11 cellular contexts compared by ENCODE assay signal in genomic region chr21:42570841-42571387, GRCh38. TPM values are rescaled to one million over a fixed set of nuclear protein-coding genes. Genes with fewer than 3 reads are reported as not detected.
A peak's percentile ranks its signal among the peaks of the same experiment; 100 is the strongest.
DNase-seq lines count a peak whose midpoint lies in the region; TF ChIP-seq lines count a peak whose summit lies in the region.
"Had no signal": no experiment of that assay in that cellular context is flagged by ENCODE, and none has a peak within 500 bp of the region (broad histone marks: within the 10 kb centered on the region; RNA-seq: fewer than 3 reads in every experiment).

No MANE protein-coding gene starts in this region.

- intact Hi-C loops in dendritic cell treated with granulocyte-macrophage colony-stimulating factor and Interleukin-4, amounts not matched to agents 40 ng/mL and 50 ng/mL, for 4 days (cut with micrococcal nuclease): no loop called here
- intact Hi-C loops in A673 (cut with micrococcal nuclease; ENCODE audit: unreplicated experiment): loop anchor here (5.0 kb wide), 1 partner anchor 34 kb away; no protein-coding TSS in a partner anchor

- no peaks in the 10 kb centered on the region for H3K27me3 Mint-ChIP-seq in dendritic cell treated with granulocyte-macrophage colony-stimulating factor and Interleukin-4, amounts not matched to agents 40 ng/mL and 50 ng/mL, for 4 days

- peak overlapping the region; percentile 77 for H3K27ac Mint-ChIP-seq in dendritic cell treated with granulocyte-macrophage colony-stimulating factor and Interleukin-4, amounts not matched to agents 40 ng/mL and 50 ng/mL, for 4 days

- H3K27me3 ChIP-seq in osteoblast (ENCODE audit: insufficient read depth, low read length) (no peaks in the 10 kb centered on the region), A673 (replicated peaks; ENCODE audit: insufficient read depth, low read depth, low read length, poor library complexity) (no peaks in the 10 kb centered on the region)
- H3K27me3 ChIP-seq: brain microvascular endothelial cell had no signal

- DNase-seq in DMS153 treated with DMSO at 0.1 percent for 48 hours (lab: John Stamatoyannopoulos, UW; ENCODE audit: unreplicated experiment): peak; percentile 71
- peak; percentile 79 for DNase-seq in NCI-H1417 treated with DMSO at 0.1 percent for 48 hours (lab: John Stamatoyannopoulos, UW)
- peak; percentile 50 for DNase-seq in osteoblast (ENCODE audit: insufficient read length, low spot score, missing footprints)
- no peak for DNase-seq in OCI-M1 (lab: John Stamatoyannopoulos, UW)
- DNase-seq in A673 (ENCODE audit: low spot score): no peak
- no peak for DNase-seq in NCI-H1930 (lab: John Stamatoyannopoulos, UW)
- DNase-seq in NCI-H1436 (lab: John Stamatoyannopoulos, UW): no peak
- DNase-seq: brain microvascular endothelial cell, mesenchymal stem cell had no signal

- H3K36me3 ChIP-seq in osteoblast (ENCODE audit: insufficient read depth, low read length): no peaks in the 10 kb centered on the region
- no peaks in the 10 kb centered on the region for H3K36me3 ChIP-seq in A673 (ENCODE audit: insufficient read depth, low read length, poor library complexity, severe bottlenecking)
- H3K36me3 ChIP-seq: brain microvascular endothelial cell had no signal

- POLR2A ChIA-PET in A673 (lab: Charles Lee; ENCODE audit: low non-redundant PET): no interaction called here

- BruUV-seq in A673 (replicated peaks; lab: Mats Ljungman, UMichigan): no TSS peak

- H3K4me1 ChIP-seq in osteoblast (ENCODE audit: insufficient read depth, low read length) (no peaks in the 10 kb centered on the region), A673 (ENCODE audit: insufficient read depth, low read length, poor library complexity, severe bottlenecking) (no peaks in the 10 kb centered on the region)

- no peak overlapping the region for H2AFZ ChIP-seq in osteoblast (ENCODE audit: low read length)

- no peaks in the 10 kb centered on the region for H4K20me1 ChIP-seq in osteoblast (ENCODE audit: insufficient read depth, low read length)

- no peaks in the 10 kb centered on the region for H3K79me2 ChIP-seq in osteoblast (ENCODE audit: insufficient read depth, low read length)

- CTCF ChIA-PET in A673 (lab: Charles Lee): no interaction called here

- peaks cover 8% of the 10 kb centered on the region for H3K4me1 Mint-ChIP-seq in dendritic cell treated with granulocyte-macrophage colony-stimulating factor and Interleukin-4, amounts not matched to agents 40 ng/mL and 50 ng/mL, for 4 days (ENCODE audit: low read depth)

- peaks cover under 1% of the 10 kb centered on the region for H3K9me3 Mint-ChIP-seq in dendritic cell treated with granulocyte-macrophage colony-stimulating factor and Interleukin-4, amounts not matched to agents 40 ng/mL and 50 ng/mL, for 4 days

- no peak overlapping the region for H3K4me3 Mint-ChIP-seq in dendritic cell treated with granulocyte-macrophage colony-stimulating factor and Interleukin-4, amounts not matched to agents 40 ng/mL and 50 ng/mL, for 4 days

- H3K27ac ChIP-seq in osteoblast (ENCODE audit: low read depth, low read length) (no peak overlapping the region), A673 (ENCODE audit: low read depth, low read length, poor library complexity, severe bottlenecking) (no peak overlapping the region)
- H3K27ac ChIP-seq: brain microvascular endothelial cell had no signal

- H3K9me3 ChIP-seq in osteoblast (ENCODE audit: low read depth, low read length): no peaks in the 10 kb centered on the region
- no peaks in the 10 kb centered on the region for H3K9me3 ChIP-seq in A673 (ENCODE audit: low read depth, low read length, poor library complexity, severe bottlenecking)

- no peak overlapping the region for H3K4me2 ChIP-seq in osteoblast (ENCODE audit: insufficient read depth, low read length)
- H3K4me2 ChIP-seq: smooth muscle cell had no signal

- TF ChIP-seq CTCF in osteoblast (IDR thresholded peaks at IDR 0.05; ENCODE audit: extremely low read depth, low read depth, low read length) (no peak), A673 (conservative IDR thresholded peaks at IDR 0.05; ENCODE audit: low read depth, low read length) (no peak)

- peaks cover 93% of the 10 kb centered on the region for H3K36me3 Mint-ChIP-seq in dendritic cell treated with granulocyte-macrophage colony-stimulating factor and Interleukin-4, amounts not matched to agents 40 ng/mL and 50 ng/mL, for 4 days (ENCODE audit: low read depth)

- H3K4me3 ChIP-seq in osteoblast (ENCODE audit: insufficient read depth, low read length) (no peak overlapping the region), A673 (ENCODE audit: low read depth, low read length, poor library complexity, severe bottlenecking) (no peak overlapping the region)
- H3K4me3 ChIP-seq: smooth muscle cell had no signal

RNA-seq across cellular contexts. Expression of gene SLC37A1, which starts 57.3 kb away (rescaled TPM):
- total RNA-seq in osteoblast (5.9 and 6.9 TPM in 2 replicates), A673 (2021) (11.2 and 11.9 TPM in 2 replicates)

Comparison
In these comparisons a context has a peak if more than half of its experiments do, and no peak if none do; other contexts are left out.
1. DNase-seq: peak in DMS153 treated with DMSO at 0.1 percent for 48 hours (single experiment), NCI-H1417 treated with DMSO at 0.1 percent for 48 hours (single experiment) and osteoblast (single experiment); none in OCI-M1 (single experiment), A673 (single experiment), NCI-H1930 (0 of 2) and NCI-H1436 (single experiment).